Comparison of ENCODE assay signal across 14 cellular contexts in the genomic region with DNA sequence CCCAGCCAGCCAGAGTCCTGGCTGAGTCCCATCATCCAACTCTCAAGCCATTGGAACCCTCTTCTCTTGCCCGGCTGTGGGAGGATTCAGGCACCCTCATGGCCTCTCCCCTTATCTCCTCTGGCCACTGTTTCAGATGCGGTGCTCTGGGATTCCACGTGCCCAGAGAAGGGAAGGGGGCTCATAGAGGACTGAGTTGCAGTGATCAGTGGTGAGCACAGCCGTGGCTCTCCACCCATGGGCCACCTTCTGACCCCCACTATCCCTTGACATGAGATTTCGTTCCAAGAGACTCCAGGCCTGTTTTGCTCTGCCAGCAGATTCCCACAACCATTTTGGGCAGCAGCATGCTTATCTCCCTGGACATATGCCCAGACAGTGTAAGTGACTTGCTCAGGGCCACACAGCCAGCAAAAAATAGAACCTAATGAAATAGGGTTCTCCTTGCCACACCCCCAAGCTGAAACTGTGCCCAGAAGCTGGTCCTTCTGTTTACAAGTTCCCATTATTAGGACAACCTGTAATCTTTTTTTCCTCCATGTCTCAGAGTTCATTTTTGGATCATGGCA. TPM values are rescaled to one million over a fixed set of nuclear protein-coding genes. Genes with fewer than 3 reads are reported as not detected.
A peak's percentile ranks its signal among the peaks of the same experiment; 100 is the strongest.
DNase-seq lines count a peak whose midpoint lies in the region; ATAC-seq and TF ChIP-seq lines count a peak whose summit lies in the region.
"Had no signal": no experiment of that assay in that cellular context is flagged by ENCODE, and none has a peak within 500 bp of the region (broad histone marks: within the 10 kb centered on the region; RNA-seq: fewer than 3 reads in every experiment).

No MANE protein-coding gene starts in this region.

- DNase-seq in M059J (ENCODE audit: low read depth), result peak; percentile 85
- no peak for DNase-seq in dorsolateral prefrontal cortex
- DNase-seq in left lung, result peak in 1 of 2 donors; percentile 65
- no peak for DNase-seq in suprapubic skin (ENCODE audit: low spot score in 2 of 2)
- no peak for DNase-seq in GM10266 (ENCODE audit: extremely low spot score)
- DNase-seq in activated naive CD4-positive, alpha-beta T cell (lab: John Stamatoyannopoulos, UW), result no peak
- no peak for DNase-seq in SKM-1 (lab: John Stamatoyannopoulos, UW; ENCODE audit: unreplicated experiment)
- DNase-seq in activated CD4-positive, alpha-beta T cell treated with anti-CD3 and anti-CD28 coated beads for 36 hours, result no peak
- DNase-seq: activated CD8-positive, alpha-beta T cell treated with anti-CD3 and anti-CD28 coated beads, Interleukin-2, amount 10 ng/mL, durations not matched to agents 7 days and 5 days; Caco-2; NCI-H1694; SIG-M5 had no signal

- CTCF ChIA-PET in activated CD4-positive, alpha-beta T cell treated with anti-CD3 and anti-CD28 coated beads for 36 hours (lab: Charles Lee), result no interaction called here

- intact Hi-C loops in dorsolateral prefrontal cortex (cut with DNase I) (no loop called here), left lung (cut with DNase I) (no loop called here)
- intact Hi-C loops in activated CD4-positive, alpha-beta T cell treated with anti-CD3 and anti-CD28 coated beads for 36 hours (cut with DNase I, micrococcal nuclease), result no loop called here

- peaks cover 21% of the 10 kb centered on the region for H3K4me1 Mint-ChIP-seq in activated CD4-positive, alpha-beta T cell treated with anti-CD3 and anti-CD28 coated beads for 36 hours

- H3K9me3 ChIP-seq in left lung (no peaks in the 10 kb centered on the region), suprapubic skin (no peaks in the 10 kb centered on the region)
- H3K9me3 ChIP-seq: Caco-2 had no signal

- no peak overlapping the region for H3K27ac Mint-ChIP-seq in activated CD4-positive, alpha-beta T cell treated with anti-CD3 and anti-CD28 coated beads for 36 hours
- H3K27ac Mint-ChIP-seq: activated CD8-positive, alpha-beta T cell treated with anti-CD3 and anti-CD28 coated beads, Interleukin-2, amount 10 ng/mL, durations not matched to agents 7 days and 5 days; stimulated activated naive CD8-positive, alpha-beta T cell treated with anti-CD3 and anti-CD28 coated beads, Interleukin-15, Interleukin-2, amounts not matched to agents 100 ng/mL and 50 ng/mL, for 24 hours had no signal

- H3K27me3 ChIP-seq in dorsolateral prefrontal cortex (no peaks in the 10 kb centered on the region), left lung (no peaks in the 10 kb centered on the region), suprapubic skin (no peaks in the 10 kb centered on the region)

- peaks cover 10% of the 10 kb centered on the region for H3K27me3 Mint-ChIP-seq in activated CD4-positive, alpha-beta T cell treated with anti-CD3 and anti-CD28 coated beads for 36 hours

- H3K36me3 Mint-ChIP-seq in activated CD4-positive, alpha-beta T cell treated with anti-CD3 and anti-CD28 coated beads for 36 hours (ENCODE audit: low read depth), result peaks cover 20% of the 10 kb centered on the region

- H3K36me3 ChIP-seq in left lung (peaks cover 0 to 52% of the 10 kb centered on the region in 2 donors), suprapubic skin (peaks cover 24% of the 10 kb centered on the region)

- no peak for TF ChIP-seq POLR2A in suprapubic skin (IDR thresholded peaks at IDR 0.05)

- no peak for TF ChIP-seq EP300 in suprapubic skin (IDR thresholded peaks at IDR 0.05)

- H3K27ac ChIP-seq in dorsolateral prefrontal cortex, result peak overlapping the region in 50 of 59 donors; percentile 4 to 87 (median 59)
- peak overlapping the region; percentile 81 to 84 for H3K27ac ChIP-seq in left lung
- peak overlapping the region; percentile 77 for H3K27ac ChIP-seq in suprapubic skin

- H3K4me3 Mint-ChIP-seq in activated CD4-positive, alpha-beta T cell treated with anti-CD3 and anti-CD28 coated beads for 36 hours, result no peak overlapping the region
- H3K4me3 Mint-ChIP-seq: activated CD8-positive, alpha-beta T cell treated with anti-CD3 and anti-CD28 coated beads, Interleukin-2, amount 10 ng/mL, durations not matched to agents 7 days and 5 days; stimulated activated naive CD8-positive, alpha-beta T cell treated with anti-CD3 and anti-CD28 coated beads, Interleukin-15, Interleukin-2, amounts not matched to agents 100 ng/mL and 50 ng/mL, for 24 hours had no signal

- H3K4me1 ChIP-seq in left lung (peaks cover 33 to 91% of the 10 kb centered on the region in 2 donors), suprapubic skin (peaks cover 85% of the 10 kb centered on the region)

- H3K9me3 Mint-ChIP-seq in activated CD4-positive, alpha-beta T cell treated with anti-CD3 and anti-CD28 coated beads for 36 hours (ENCODE audit: low read depth), result no peaks in the 10 kb centered on the region
- H3K9me3 Mint-ChIP-seq: stimulated activated naive CD8-positive, alpha-beta T cell treated with anti-CD3 and anti-CD28 coated beads, Interleukin-15, Interleukin-2, amounts not matched to agents 100 ng/mL and 50 ng/mL, for 24 hours had no signal

- WGBS in suprapubic skin, result 38% methylated on average over 5 of the region's 5 CpGs

- no peak for TF ChIP-seq CTCF in dorsolateral prefrontal cortex (IDR thresholded peaks at IDR 0.05 in 54 of 56, conservative IDR thresholded peaks at IDR 0.05 in 2 of 56; ENCODE audit: low read depth in 1 of 56, partially characterized antibody in 56 of 56)
- no peak for TF ChIP-seq CTCF in left lung (IDR thresholded peaks at IDR 0.05)
- no peak for TF ChIP-seq CTCF in suprapubic skin (IDR thresholded peaks at IDR 0.05)
- TF ChIP-seq CTCF in GM10266 (IDR thresholded peaks at IDR 0.05; ENCODE audit: control insufficient read depth, insufficient read depth, low read depth, missing control alignments), result no peak

- peak; percentile 8 for ATAC-seq in left lung
- no peak for ATAC-seq in activated CD4-positive, alpha-beta T cell treated with anti-CD3 and anti-CD28 coated beads for 36 hours
- ATAC-seq: activated CD8-positive, alpha-beta T cell treated with anti-CD3 and anti-CD28 coated beads, Interleukin-2, amount 10 ng/mL, durations not matched to agents 7 days and 5 days had no signal

- POLR2A ChIA-PET in activated CD4-positive, alpha-beta T cell treated with anti-CD3 and anti-CD28 coated beads for 36 hours (lab: Charles Lee), result no interaction called here

- H3K4me3 ChIP-seq in dorsolateral prefrontal cortex (peak overlapping the region in 4 of 59 donors; percentile 10 to 70 (median 20)), left lung (peak overlapping the region; percentile 0 to 61), suprapubic skin (peak overlapping the region; percentile 67)
- H3K4me3 ChIP-seq: smooth muscle cell had no signal

RNA-seq across cellular contexts. Expression of a gene that starts 2.7 kb away (rescaled TPM):
- total RNA-seq in M059J (2014; rRNA removed; shearing (Covaris generic)), result 62.3 and 68.5 TPM in 2 replicates
- total RNA-seq in dorsolateral prefrontal cortex (100 to 1,000 TPM in 5 of 120 experiments, 10 to 100 TPM in 115; 15.1 to 151 (median 46.9) TPM), left lung (100 to 1,000 TPM; 391 to 424 TPM), suprapubic skin (100 to 1,000 TPM; 242 to 601 (median 378) TPM)
- total RNA-seq in activated CD4-positive, alpha-beta T cell treated with anti-CD3 and anti-CD28 coated beads for 36 hours, result not detected
- total RNA-seq: activated CD8-positive, alpha-beta T cell treated with anti-CD3 and anti-CD28 coated beads, Interleukin-2, amount 10 ng/mL, durations not matched to agents 7 days and 5 days had no signal

RNA-seq across cellular contexts. Expression of a gene that starts 57.7 kb away (rescaled TPM):
- total RNA-seq in M059J (2014; rRNA removed; shearing (Covaris generic)), result 85.3 and 116 TPM in 2 replicates
- 10 to 100 TPM; 39.3 to 76.8 (median 57.4) TPM for total RNA-seq in dorsolateral prefrontal cortex
- 100 to 1,000 TPM; 111 to 133 TPM for total RNA-seq in left lung
- 10 to 100 TPM; 47.5 to 94.7 (median 70.9) TPM for total RNA-seq in suprapubic skin
- total RNA-seq in activated CD4-positive, alpha-beta T cell treated with anti-CD3 and anti-CD28 coated beads for 36 hours, result 100 to 1,000 TPM; 351 to 408 TPM

Comparison
In these comparisons a context has a peak if more than half of its experiments do, and no peak if none do; other contexts are left out.
1. RNA of a gene that starts 2.7 kb away (total RNA-seq): 391 to 424 TPM in left lung, 242 to 601 TPM in suprapubic skin, 62.3 to 68.5 TPM in M059J and 15.1 to 151 TPM in dorsolateral prefrontal cortex; not detected in activated CD4-positive, alpha-beta T cell treated with anti-CD3 and anti-CD28 coated beads for 36 hours; every median in the first group is over 10 times any median in the second.
2. Peak in every context shown above with its lines, with median percentiles within 50 percentile points of each other: H3K27ac ChIP-seq.